In the genomic region with DNA sequence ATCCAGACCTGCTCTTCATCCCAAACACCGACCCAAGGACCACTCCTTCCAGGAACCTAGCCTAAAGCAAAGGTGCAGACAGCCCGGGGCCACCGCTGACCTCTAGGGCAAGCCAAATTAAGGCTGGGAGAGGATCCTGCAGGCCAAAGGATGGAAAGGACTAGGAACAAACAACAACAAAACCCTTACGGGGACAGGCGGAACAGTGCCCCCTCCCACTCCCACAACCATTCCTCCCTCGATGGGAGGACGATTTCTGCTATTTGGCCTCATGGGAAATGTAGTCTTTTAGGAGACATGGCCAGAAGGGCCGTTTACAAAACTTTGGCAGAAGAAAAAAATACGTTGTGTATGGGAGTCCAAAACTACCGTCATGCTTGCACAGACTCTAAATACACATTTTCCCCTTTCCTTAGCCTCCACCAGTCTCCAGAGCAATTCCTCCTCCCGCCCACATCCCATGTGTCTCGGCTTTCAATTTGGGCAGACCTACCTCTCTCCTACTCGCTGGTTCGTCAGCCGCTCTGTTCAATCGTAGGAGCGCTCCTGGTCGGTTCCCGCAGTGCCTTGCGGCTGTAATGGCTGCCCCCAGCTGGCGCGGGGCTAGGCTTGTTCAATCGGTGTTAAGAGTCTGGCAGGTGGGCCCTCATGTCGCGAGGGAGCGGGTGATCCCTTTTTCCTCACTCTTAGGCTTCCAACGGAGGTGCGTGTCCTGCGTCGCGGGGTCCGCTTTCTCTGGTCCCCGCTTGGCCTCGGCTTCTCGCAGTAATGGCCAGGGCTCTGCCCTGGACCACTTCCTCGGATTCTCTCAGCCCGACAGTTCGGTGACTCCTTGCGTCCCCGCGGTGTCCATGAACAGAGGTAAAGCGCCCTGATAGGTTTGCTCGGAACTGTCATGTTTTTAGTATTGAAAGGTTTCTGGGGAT, we compare ENCODE assay signal across 8 cellular contexts. TPM values are rescaled to one million over a fixed set of nuclear protein-coding genes. Genes with fewer than 3 reads are reported as not detected.
DNase-seq lines count a peak whose midpoint lies in the region; ATAC-seq and TF ChIP-seq lines count a peak whose summit lies in the region.

A gene (plus strand): TSS at position 560 of the 926 bp plus-strand sequence. CDS start 19 bp downstream, at position 579.

- H3K36me3 ChIP-seq in SU-DHL-6 (ENCODE audit: low read length) (no peaks in the 10 kb centered on the region), thoracic aorta (peaks cover 21% of the 10 kb centered on the region)

- H3K4me3 Mint-ChIP-seq in activated naive CD8-positive, alpha-beta T cell treated with anti-CD3 and anti-CD28 coated beads for 36 hours: peak within 1 kb of the TSS; percentile 84
- H3K4me3 Mint-ChIP-seq in glutamatergic neuron (ENCODE audit: unreplicated experiment) (peak within 1 kb of the TSS; percentile 89), osteocyte (ENCODE audit: unreplicated experiment) (peak within 1 kb of the TSS; percentile 96)

- peaks cover 12% of the 10 kb centered on the region for H3K36me3 Mint-ChIP-seq in activated naive CD8-positive, alpha-beta T cell treated with anti-CD3 and anti-CD28 coated beads for 36 hours
- H3K36me3 Mint-ChIP-seq in glutamatergic neuron (ENCODE audit: unreplicated experiment): no peaks in the 10 kb centered on the region
- H3K36me3 Mint-ChIP-seq in osteocyte (ENCODE audit: unreplicated experiment): peaks cover 18% of the 10 kb centered on the region

- H3K4me2 ChIP-seq in SU-DHL-6 (ENCODE audit: low read depth, low read length, poor library complexity, severe bottlenecking): peak within 1 kb of the TSS; percentile 62

- H3K4me3 ChIP-seq in SU-DHL-6 (ENCODE audit: insufficient read depth, low read length, poor library complexity, severe bottlenecking) (peak within 1 kb of the TSS; percentile 60), thoracic aorta (peak within 1 kb of the TSS; percentile 81)

- peaks cover 4% of the 10 kb centered on the region; the same call in 1 of the 2 replicates for H3F3A ChIP-seq in SU-DHL-6 (ENCODE audit: insufficient read depth)

- H3K27ac ChIP-seq in SU-DHL-6 (ENCODE audit: low read depth, low read length) (no peak within 1 kb of the TSS), thoracic aorta (peak within 1 kb of the TSS; percentile 72 to 73)

- H3K4me1 Mint-ChIP-seq in activated naive CD8-positive, alpha-beta T cell treated with anti-CD3 and anti-CD28 coated beads for 36 hours: peaks cover 21% of the 10 kb centered on the region
- H3K4me1 Mint-ChIP-seq in glutamatergic neuron (ENCODE audit: low read depth, unreplicated experiment) (peaks cover 1% of the 10 kb centered on the region), osteocyte (ENCODE audit: unreplicated experiment) (peaks cover 11% of the 10 kb centered on the region)

- peaks cover 9 to 11% of the 10 kb centered on the region in 2 donors for H3K4me1 ChIP-seq in thoracic aorta (ENCODE audit: control insufficient read depth in 1 of 2, low read depth in 2 of 2)

- peak within 1 kb of the TSS; percentile 90 for H3K27ac Mint-ChIP-seq in activated naive CD8-positive, alpha-beta T cell treated with anti-CD3 and anti-CD28 coated beads for 36 hours
- H3K27ac Mint-ChIP-seq in glutamatergic neuron (ENCODE audit: unreplicated experiment): peak within 1 kb of the TSS; percentile 79
- peak within 1 kb of the TSS; percentile 87 for H3K27ac Mint-ChIP-seq in osteocyte (ENCODE audit: unreplicated experiment)

- DNase-seq in GM04504 (ENCODE audit: low read depth) (peak; percentile 67), NCI-H1092 (lab: John Stamatoyannopoulos, UW) (peak; percentile 76), glutamatergic neuron (peak; percentile 88), osteocyte (ENCODE audit: extremely low spot score, unreplicated experiment) (peak; percentile 92), thoracic aorta (ENCODE audit: low spot score) (peak; percentile 60)
- peak; percentile 88 for DNase-seq in activated naive CD8-positive, alpha-beta T cell treated with anti-CD3 and anti-CD28 coated beads for 36 hours

- H3K27me3 ChIP-seq in SU-DHL-6 (ENCODE audit: low read length) (no peaks in the 10 kb centered on the region), thoracic aorta (replicated peaks; ENCODE audit: insufficient read depth) (no peaks in the 10 kb centered on the region)

- no peaks in the 10 kb centered on the region for H3K27me3 Mint-ChIP-seq in activated naive CD8-positive, alpha-beta T cell treated with anti-CD3 and anti-CD28 coated beads for 36 hours
- H3K27me3 Mint-ChIP-seq in glutamatergic neuron (ENCODE audit: unreplicated experiment) (no peaks in the 10 kb centered on the region), osteocyte (ENCODE audit: unreplicated experiment) (no peaks in the 10 kb centered on the region)

- TF ChIP-seq CTCF in SU-DHL-6 (IDR thresholded peaks at IDR 0.05; ENCODE audit: insufficient read depth, low read length, poor library complexity, severe bottlenecking) (no peak), glutamatergic neuron (IDR thresholded peaks at IDR 0.05; ENCODE audit: partially characterized antibody, unreplicated experiment) (no peak), osteocyte (IDR thresholded peaks at IDR 0.05) (no peak), thoracic aorta (IDR thresholded peaks at IDR 0.05) (no peak)

- no peaks in the 10 kb centered on the region for H3K9me2 ChIP-seq in SU-DHL-6 (replicated peaks; ENCODE audit: insufficient read depth, low read length)

- no peaks in the 10 kb centered on the region for H4K20me1 ChIP-seq in SU-DHL-6 (ENCODE audit: low read depth, low read length)

- no peaks in the 10 kb centered on the region for H3K9me3 ChIP-seq in SU-DHL-6 (ENCODE audit: insufficient read depth, low read length)
- no peaks in the 10 kb centered on the region for H3K9me3 ChIP-seq in thoracic aorta

- peaks cover 6% of the 10 kb centered on the region; the same call in 1 of the 2 replicates for H3K79me2 ChIP-seq in SU-DHL-6 (ENCODE audit: insufficient read depth, low read length)

- H3K9ac ChIP-seq in SU-DHL-6 (ENCODE audit: low read length): peak within 1 kb of the TSS; percentile 68

- no peaks in the 10 kb centered on the region for H3K9me3 Mint-ChIP-seq in activated naive CD8-positive, alpha-beta T cell treated with anti-CD3 and anti-CD28 coated beads for 36 hours
- H3K9me3 Mint-ChIP-seq in glutamatergic neuron (ENCODE audit: unreplicated experiment): peaks cover 3% of the 10 kb centered on the region
- no peaks in the 10 kb centered on the region for H3K9me3 Mint-ChIP-seq in osteocyte (ENCODE audit: unreplicated experiment)

- H2AFZ ChIP-seq in SU-DHL-6 (ENCODE audit: low read depth, low read length, severe bottlenecking): peak within 1 kb of the TSS; percentile 75

- ATAC-seq in HG02571 (IDR thresholded peaks at IDR 0.05; ENCODE audit: unreplicated experiment) (peak; percentile 86), thoracic aorta (ENCODE audit: insufficient number of reproducible peaks, low FRiP score, low read depth) (peak; percentile 86)

RNA-seq across cellular contexts. Expression of the gene that starts here (rescaled TPM):
- 10 to 100 TPM; 77.6 to 80.4 TPM for total RNA-seq in activated naive CD8-positive, alpha-beta T cell treated with anti-CD3 and anti-CD28 coated beads for 36 hours
- total RNA-seq in glutamatergic neuron (ENCODE audit: unreplicated experiment): 53.3 TPM
- 38.3 and 38.5 TPM in 2 replicates for total RNA-seq in osteocyte
- total RNA-seq in thoracic aorta: 10 to 100 TPM; 30.6 to 34.6 TPM
